In the genomic region with DNA sequence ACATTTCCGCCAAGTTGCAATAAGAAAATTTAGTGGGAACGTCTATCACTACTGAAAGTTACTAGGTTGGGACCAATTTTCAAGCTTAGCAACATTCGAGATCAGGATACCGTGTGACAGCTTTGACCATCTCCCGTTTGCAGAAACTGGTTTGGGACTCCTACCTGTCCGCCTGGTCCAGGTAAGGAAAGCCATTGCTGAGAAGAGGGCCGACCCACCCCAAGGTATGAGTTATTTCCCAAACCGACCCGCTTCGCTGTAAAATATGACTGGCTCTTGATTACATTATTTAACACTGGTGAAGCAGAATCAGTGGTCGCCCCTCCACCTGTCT, we compare ENCODE assay signal across 9 cellular contexts. TPM values are rescaled to one million over a fixed set of nuclear protein-coding genes. Genes with fewer than 3 reads are reported as not detected.
DNase-seq lines count a peak whose midpoint lies in the region; ATAC-seq and TF ChIP-seq lines count a peak whose summit lies in the region.
"Had no signal": no experiment of that assay in that cellular context is flagged by ENCODE, and none has a peak within 500 bp of the region (broad histone marks: within the 10 kb centered on the region; RNA-seq: fewer than 3 reads in every experiment).

No MANE protein-coding gene starts in this region.

- peaks cover 32% of the 10 kb centered on the region for H3K4me1 Mint-ChIP-seq in activated B cell treated with CpG ODN at 0.5 μM for 24 hours
- H3K4me1 Mint-ChIP-seq in stimulated activated naive B cell treated with anti-CD40 and anti-IgM and Interleukin-4, amounts not matched to agents 10 μg/mL and 1 μg/mL and 100 μg/mL, for 72 hours: peaks cover 11 to 17% of the 10 kb centered on the region in 2 donors

- peak overlapping the region; percentile 96 for H3K27ac Mint-ChIP-seq in activated B cell treated with CpG ODN at 0.5 μM for 24 hours
- H3K27ac Mint-ChIP-seq in stimulated activated naive B cell treated with anti-CD40 and anti-IgM and Interleukin-4, amounts not matched to agents 10 μg/mL and 1 μg/mL and 100 μg/mL, for 72 hours: peak overlapping the region; percentile 99

- ATAC-seq in activated B cell treated with CpG ODN at 0.5 μM for 24 hours (ENCODE audit: low read depth) (no peak), GM21423 (IDR thresholded peaks at IDR 0.05; ENCODE audit: unreplicated experiment) (no peak)
- no peak for ATAC-seq in stimulated activated naive B cell treated with anti-CD40 and anti-IgM and Interleukin-4, amounts not matched to agents 10 μg/mL and 1 μg/mL and 100 μg/mL, for 72 hours (replicated peaks)

- peak overlapping the region; percentile 86 for H3K4me3 ChIP-seq in iPS-11a (ENCODE audit: low read depth, low read length)

- H3K9me3 Mint-ChIP-seq in activated B cell treated with CpG ODN at 0.5 μM for 24 hours: no peaks in the 10 kb centered on the region
- H3K9me3 Mint-ChIP-seq in stimulated activated naive B cell treated with anti-CD40 and anti-IgM and Interleukin-4, amounts not matched to agents 10 μg/mL and 1 μg/mL and 100 μg/mL, for 72 hours: no peaks in the 10 kb centered on the region

- POLR2A ChIA-PET in activated B cell treated with CpG ODN at 0.5 μM for 24 hours (lab: Charles Lee): interaction anchor here (0.6 to 2.2 kb wide), 9 partner anchors 8 to 213 kb away, joined by 3 to 23 read pairs (median 5); a partner anchor contains a TSS

- TF ChIP-seq CTCF in activated B cell treated with CpG ODN at 0.5 μM for 24 hours (IDR thresholded peaks at IDR 0.05): no peak

- intact Hi-C loops in activated B cell treated with CpG ODN at 0.5 μM for 24 hours (cut with micrococcal nuclease): loop anchor here (1.0 to 2.0 kb wide), 7 partner anchors 8 to 1744 kb away; a partner anchor contains a TSS

- H3K27me3 Mint-ChIP-seq in activated B cell treated with CpG ODN at 0.5 μM for 24 hours: no peaks in the 10 kb centered on the region
- no peaks in the 10 kb centered on the region for H3K27me3 Mint-ChIP-seq in stimulated activated naive B cell treated with anti-CD40 and anti-IgM and Interleukin-4, amounts not matched to agents 10 μg/mL and 1 μg/mL and 100 μg/mL, for 72 hours

- H3K4me3 Mint-ChIP-seq in activated B cell treated with CpG ODN at 0.5 μM for 24 hours: peak overlapping the region; percentile 94
- H3K4me3 Mint-ChIP-seq in stimulated activated naive B cell treated with anti-CD40 and anti-IgM and Interleukin-4, amounts not matched to agents 10 μg/mL and 1 μg/mL and 100 μg/mL, for 72 hours: peak overlapping the region; percentile 97 to 98

- CTCF ChIA-PET in activated B cell treated with CpG ODN at 0.5 μM for 24 hours (lab: Charles Lee): interaction anchor here (0.9 to 1.7 kb wide), 4 partner anchors 16 to 193 kb away, joined by 3 to 11 read pairs (median 4); no protein-coding TSS in a partner anchor

- peak; percentile 29 for DNase-seq in NCI-H2227 (lab: John Stamatoyannopoulos, UW; ENCODE audit: unreplicated experiment)
- no peak for DNase-seq in NCI-H2227 treated with DMSO at 0.1 percent for 48 hours (lab: John Stamatoyannopoulos, UW)
- no peak for DNase-seq in activated B cell treated with CpG ODN at 0.5 μM for 24 hours
- DNase-seq in stimulated activated naive B cell treated with anti-CD40 and anti-IgM and Interleukin-4, amounts not matched to agents 10 μg/mL and 1 μg/mL and 100 μg/mL, for 72 hours: no peak
- no peak for DNase-seq in NCI-H1694 (lab: John Stamatoyannopoulos, UW)
- no peak for DNase-seq in activated effector memory CD4-positive, alpha-beta T cell treated with Interleukin-2 at 50 U/mL for 16 hours

- peaks cover 10% of the 10 kb centered on the region for H3K36me3 Mint-ChIP-seq in activated B cell treated with CpG ODN at 0.5 μM for 24 hours (ENCODE audit: low read depth)
- peaks cover 4 to 10% of the 10 kb centered on the region in 2 donors for H3K36me3 Mint-ChIP-seq in stimulated activated naive B cell treated with anti-CD40 and anti-IgM and Interleukin-4, amounts not matched to agents 10 μg/mL and 1 μg/mL and 100 μg/mL, for 72 hours

RNA-seq across cellular contexts. Expression of a gene that starts 0.3 kb away (rescaled TPM):
- total RNA-seq in activated B cell treated with CpG ODN at 0.5 μM for 24 hours: 0.15 and 0.27 TPM in 2 replicates
- total RNA-seq: pulmonary artery endothelial cell had no signal

RNA-seq across cellular contexts. Expression of a gene that starts 0.3 kb away (rescaled TPM):
- total RNA-seq in activated B cell treated with CpG ODN at 0.5 μM for 24 hours: 15.4 and 17.6 TPM in 2 replicates

RNA-seq across cellular contexts. Expression of a gene that starts 56.0 kb away (rescaled TPM):
- total RNA-seq in activated B cell treated with CpG ODN at 0.5 μM for 24 hours: 43.3 and 45.8 TPM in 2 replicates
